ENCODE assay signal across 8 cellular contexts in genomic region chr7:7595451-7595850, GRCh38. TPM values are rescaled to one million over a fixed set of nuclear protein-coding genes. Genes with fewer than 3 reads are reported as not detected.
DNase-seq lines count a peak whose midpoint lies in the region; ATAC-seq, FAIRE-seq and TF ChIP-seq lines count a peak whose summit lies in the region.

No MANE protein-coding gene starts in this region.

- no peak overlapping the region for H3K4me3 ChIP-seq in LNCaP clone FGC (ENCODE audit: low read depth, low read length)
- no peak overlapping the region for H3K4me3 ChIP-seq in astrocyte (ENCODE audit: insufficient read depth, low read depth, low read length)

- no peaks in the 10 kb centered on the region for H3K27me3 ChIP-seq in CD4-positive, alpha-beta T cell (ENCODE audit: control insufficient read depth, insufficient read depth, low read length)
- H3K27me3 ChIP-seq in astrocyte (ENCODE audit: insufficient read depth, low read length), result no peaks in the 10 kb centered on the region

- H3K27ac Mint-ChIP-seq in CD4-positive, alpha-beta T cell, result no peak overlapping the region
- no peak overlapping the region for H3K27ac Mint-ChIP-seq in astrocyte (ENCODE audit: unreplicated experiment)
- H3K27ac Mint-ChIP-seq in activated CD8-positive, alpha-beta memory T cell treated with anti-CD3 and anti-CD28 coated beads, Interleukin-2, amount 10 ng/mL, durations not matched to agents 7 days and 5 days, result no peak overlapping the region

- H3K9ac ChIP-seq in astrocyte (ENCODE audit: low read length), result no peak overlapping the region

- H3K27ac ChIP-seq in CD4-positive, alpha-beta T cell (ENCODE audit: low read depth, low read length), result no peak overlapping the region
- no peak overlapping the region for H3K27ac ChIP-seq in astrocyte (ENCODE audit: low read depth, low read length)

- no peak overlapping the region for H3K4me2 ChIP-seq in astrocyte (ENCODE audit: low read length)

- no peak overlapping the region for H3K4me3 Mint-ChIP-seq in CD4-positive, alpha-beta T cell
- no peak overlapping the region for H3K4me3 Mint-ChIP-seq in astrocyte (ENCODE audit: unreplicated experiment)
- no peak overlapping the region for H3K4me3 Mint-ChIP-seq in activated CD8-positive, alpha-beta memory T cell treated with anti-CD3 and anti-CD28 coated beads, Interleukin-2, amount 10 ng/mL, durations not matched to agents 7 days and 5 days

- POLR2A ChIA-PET in CD4-positive, alpha-beta T cell (lab: Charles Lee), result interaction anchor here (0.9 kb wide), 1 partner anchor 373 kb away, joined by 3 read pairs; the partner anchor contains the start of gene GLCCI1

- no peak overlapping the region for H2AFZ ChIP-seq in astrocyte (ENCODE audit: low read depth, low read length)

- TF ChIP-seq POLR2A in GM12892 (IDR thresholded peaks at IDR 0.05; ENCODE audit: low read depth, low read length), result no peak
- TF ChIP-seq POLR2A in GM12891 (IDR thresholded peaks at IDR 0.05; ENCODE audit: low read depth, low read length), result no peak

- H3K36me3 ChIP-seq in astrocyte (ENCODE audit: insufficient read depth, low read length), result peaks cover 5% of the 10 kb centered on the region

- H3K36me3 Mint-ChIP-seq in CD4-positive, alpha-beta T cell (ENCODE audit: low read depth), result peaks cover 66% of the 10 kb centered on the region
- H3K36me3 Mint-ChIP-seq in astrocyte (ENCODE audit: low read depth, unreplicated experiment), result peaks cover 10% of the 10 kb centered on the region
- H3K36me3 Mint-ChIP-seq in activated CD8-positive, alpha-beta memory T cell treated with anti-CD3 and anti-CD28 coated beads, Interleukin-2, amount 10 ng/mL, durations not matched to agents 7 days and 5 days, result peaks cover 37% of the 10 kb centered on the region

- H3K4me1 Mint-ChIP-seq in CD4-positive, alpha-beta T cell (ENCODE audit: low read depth), result no peaks in the 10 kb centered on the region
- no peaks in the 10 kb centered on the region for H3K4me1 Mint-ChIP-seq in astrocyte (ENCODE audit: low read depth, unreplicated experiment)
- peaks cover 12% of the 10 kb centered on the region for H3K4me1 Mint-ChIP-seq in activated CD8-positive, alpha-beta memory T cell treated with anti-CD3 and anti-CD28 coated beads, Interleukin-2, amount 10 ng/mL, durations not matched to agents 7 days and 5 days

- peak; percentile 54 for TF ChIP-seq CTCF in CD4-positive, alpha-beta T cell (IDR thresholded peaks at IDR 0.05)
- TF ChIP-seq CTCF in LNCaP clone FGC (IDR thresholded peaks at IDR 0.05; ENCODE audit: control insufficient read depth, extremely low read depth, insufficient read depth) (peak; percentile 45), astrocyte (IDR thresholded peaks at IDR 0.05; ENCODE audit: insufficient read depth, low read depth, low read length) (peak; percentile 28)

- peak; percentile 58 for ATAC-seq in CD4-positive, alpha-beta T cell (ENCODE audit: poor library complexity)
- ATAC-seq in activated CD8-positive, alpha-beta memory T cell treated with anti-CD3 and anti-CD28 coated beads, Interleukin-2, amount 10 ng/mL, durations not matched to agents 7 days and 5 days, result no peak
- ATAC-seq in GM19023 (IDR thresholded peaks at IDR 0.05; ENCODE audit: unreplicated experiment), result no peak

- CTCF ChIA-PET in CD4-positive, alpha-beta T cell (lab: Charles Lee), result interaction anchor here (0.9 to 1.8 kb wide), 5 partner anchors 14 to 622 kb away, joined by 3 to 8 read pairs (median 3); partner anchors contain the start of gene UMAD1
- CTCF ChIA-PET in activated CD8-positive, alpha-beta memory T cell treated with anti-CD3 and anti-CD28 coated beads, Interleukin-2, amount 10 ng/mL, durations not matched to agents 7 days and 5 days (lab: Charles Lee), result interaction anchor here (0.9 to 1.3 kb wide), 7 partner anchors 10 to 699 kb away, joined by 3 to 5 read pairs (median 3); partner anchors contain the start of gene UMAD1

- FAIRE-seq in astrocyte (lab: Jason Lieb, UNC) (no peak), GM12892 (lab: Jason Lieb, UNC) (no peak), GM12891 (lab: Jason Lieb, UNC) (no peak)

- DNase-seq in CD4-positive, alpha-beta T cell, result no peak
- no peak for DNase-seq in LNCaP clone FGC (ENCODE audit: low read depth)
- peak; percentile 3 for DNase-seq in astrocyte (ENCODE audit: low read depth)
- peak; percentile 46 to 55 for DNase-seq in lung microvascular endothelial cell (ENCODE audit: low read depth in 2 of 2)
- DNase-seq in activated CD8-positive, alpha-beta memory T cell treated with anti-CD3 and anti-CD28 coated beads, Interleukin-2, amount 10 ng/mL, durations not matched to agents 7 days and 5 days, result no peak
- DNase-seq in GM12892 (ENCODE audit: insufficient read length), result no peak
- no peak for DNase-seq in GM12891 (ENCODE audit: insufficient read length, low spot score)

- H3K4me1 ChIP-seq in astrocyte (ENCODE audit: insufficient read depth, low read length), result no peaks in the 10 kb centered on the region

- H3K79me2 ChIP-seq in astrocyte (ENCODE audit: insufficient read depth, low read length), result no peaks in the 10 kb centered on the region

- no peaks in the 10 kb centered on the region for H3K27me3 Mint-ChIP-seq in CD4-positive, alpha-beta T cell
- no peaks in the 10 kb centered on the region for H3K27me3 Mint-ChIP-seq in astrocyte (ENCODE audit: low read depth, unreplicated experiment)
- H3K27me3 Mint-ChIP-seq in activated CD8-positive, alpha-beta memory T cell treated with anti-CD3 and anti-CD28 coated beads, Interleukin-2, amount 10 ng/mL, durations not matched to agents 7 days and 5 days, result no peaks in the 10 kb centered on the region

- H3K9me3 Mint-ChIP-seq in CD4-positive, alpha-beta T cell, result no peaks in the 10 kb centered on the region
- no peaks in the 10 kb centered on the region for H3K9me3 Mint-ChIP-seq in astrocyte (ENCODE audit: unreplicated experiment)
- no peaks in the 10 kb centered on the region for H3K9me3 Mint-ChIP-seq in activated CD8-positive, alpha-beta memory T cell treated with anti-CD3 and anti-CD28 coated beads, Interleukin-2, amount 10 ng/mL, durations not matched to agents 7 days and 5 days (ENCODE audit: low read depth)

- no peaks in the 10 kb centered on the region for H4K20me1 ChIP-seq in astrocyte (ENCODE audit: insufficient read depth, low read length)

- intact Hi-C loops in CD4-positive, alpha-beta T cell (cut with DNase I, micrococcal nuclease), result loop anchor here (1.0 to 5.0 kb wide), 6 partner anchors 87 to 701 kb away; no protein-coding TSS in a partner anchor

- no peaks in the 10 kb centered on the region for H3K9me3 ChIP-seq in CD4-positive, alpha-beta T cell (ENCODE audit: control insufficient read depth, low read length)
- no peaks in the 10 kb centered on the region for H3K9me3 ChIP-seq in astrocyte (ENCODE audit: insufficient read depth, low read depth, low read length)

TF ChIP-seq in GM12891, 5 proteins besides CTCF, POLR2A, EP300 and RAD21:
- no peak for TF ChIP-seq TAF1 (IDR thresholded peaks at IDR 0.05; ENCODE audit: low read depth, low read length)
- no peak for TF ChIP-seq POLR2AphosphoS5 (IDR thresholded peaks at IDR 0.05; ENCODE audit: low read depth, low read length)
- TF ChIP-seq PAX5 (IDR thresholded peaks at IDR 0.05; ENCODE audit: insufficient read depth, low read length, severe bottlenecking), result no peak
- no peak for TF ChIP-seq SPI1 (IDR thresholded peaks at IDR 0.05; ENCODE audit: low read depth, low read length)
- no peak for TF ChIP-seq POU2F2 (IDR thresholded peaks at IDR 0.05; ENCODE audit: low read depth, low read length)

RNA-seq across cellular contexts. Expression of gene MIOS, which starts 28.8 kb away (rescaled TPM):
- total RNA-seq in CD4-positive, alpha-beta T cell, result 10 to 100 TPM; 30.8 to 33.3 TPM
- total RNA-seq in astrocyte (14.7 and 16.4 TPM in 2 replicates), lung microvascular endothelial cell (12.9 and 14.3 TPM in 2 replicates)
- 10 to 100 TPM; 28.9 to 38.7 TPM for total RNA-seq in activated CD8-positive, alpha-beta memory T cell treated with anti-CD3 and anti-CD28 coated beads, Interleukin-2, amount 10 ng/mL, durations not matched to agents 7 days and 5 days
- polyA plus RNA-seq in GM12892 (2012; ENCODE audit: missing spikeins), result 46.3 TPM
- 35.0 TPM for polyA plus RNA-seq in GM12891 (2012; ENCODE audit: low read depth, missing spikeins)

RNA-seq across cellular contexts. Expression of gene UMAD1, which starts 45.1 kb away (rescaled TPM):
- 10 to 100 TPM; 11.0 to 15.3 TPM for total RNA-seq in CD4-positive, alpha-beta T cell
- total RNA-seq in astrocyte, result 9.3 TPM in 2 replicates
- 3.7 and 4.0 TPM in 2 replicates for total RNA-seq in lung microvascular endothelial cell
- total RNA-seq in activated CD8-positive, alpha-beta memory T cell treated with anti-CD3 and anti-CD28 coated beads, Interleukin-2, amount 10 ng/mL, durations not matched to agents 7 days and 5 days, result 10 to 100 TPM; 12.3 to 14.2 TPM
- 9.3 TPM for polyA plus RNA-seq in GM12892 (2012; ENCODE audit: missing spikeins)
- polyA plus RNA-seq in GM12891 (2012; ENCODE audit: low read depth, missing spikeins), result 6.0 TPM

RNA-seq across cellular contexts. Expression of gene COL28A1, which starts 59.8 kb away (rescaled TPM):
- total RNA-seq in CD4-positive, alpha-beta T cell, result under 1 TPM in 1 of 2 experiments, not detected in 1; 0.22 TPM
- 0.11 TPM in 1 of 2 replicates, not detected in the other for total RNA-seq in astrocyte
- not detected in 2 replicates for total RNA-seq in lung microvascular endothelial cell
- not detected for total RNA-seq in activated CD8-positive, alpha-beta memory T cell treated with anti-CD3 and anti-CD28 coated beads, Interleukin-2, amount 10 ng/mL, durations not matched to agents 7 days and 5 days
- 0.25 TPM for polyA plus RNA-seq in GM12892 (2012; ENCODE audit: missing spikeins)
- polyA plus RNA-seq in GM12891 (2012; ENCODE audit: low read depth, missing spikeins), result not detected

Comparison
In these comparisons a context has a peak if more than half of its experiments do, and no peak if none do; other contexts are left out.
1. DNase-seq: peak in astrocyte (single experiment) and lung microvascular endothelial cell (2 of 2); none in CD4-positive, alpha-beta T cell (0 of 10), LNCaP clone FGC (single experiment), activated CD8-positive, alpha-beta memory T cell treated with anti-CD3 and anti-CD28 coated beads, Interleukin-2, amount 10 ng/mL, durations not matched to agents 7 days and 5 days (single experiment), GM12892 (single experiment) and GM12891 (single experiment).
2. Peak in every context shown above with its lines, with median percentiles within 50 percentile points of each other: CTCF ChIP-seq.